Comparison of ENCODE assay signal across 10 cellular contexts in the genomic region with DNA sequence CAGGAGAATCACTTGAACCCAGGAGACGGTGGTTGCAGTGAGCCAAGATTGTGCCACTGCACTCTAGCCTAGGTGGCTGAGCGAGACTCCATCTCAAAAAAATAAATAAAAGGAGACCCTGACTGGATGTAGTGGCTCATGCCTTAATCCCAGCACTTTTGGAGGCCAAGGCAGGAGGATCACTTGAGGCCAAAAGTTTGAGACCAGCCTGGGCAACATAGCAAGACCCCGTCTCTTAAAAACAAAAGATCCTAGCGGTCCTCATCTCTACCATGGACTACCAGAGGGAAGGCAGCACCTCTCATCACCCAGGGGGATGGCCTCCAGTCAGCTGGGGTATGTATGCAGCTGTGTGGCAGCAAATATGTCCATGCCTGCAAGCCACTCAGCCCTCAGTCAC. TPM values are rescaled to one million over a fixed set of nuclear protein-coding genes. Genes with fewer than 3 reads are reported as not detected.
"Had no signal": no experiment of that assay in that cellular context is flagged by ENCODE, and none has a peak within 500 bp of the region (broad histone marks: within the 10 kb centered on the region; RNA-seq: fewer than 3 reads in every experiment).

No MANE protein-coding gene starts in this region.

RNA-seq across cellular contexts. Expression of gene LSMEM2, which starts 16.7 kb away (rescaled TPM):
- total RNA-seq: activated CD4-positive, alpha-beta memory T cell treated with anti-CD3 and anti-CD28 coated beads, Interleukin-2, amount 10 ng/mL, durations not matched to agents 7 days and 5 days; activated CD4-positive, alpha-beta T cell treated with anti-CD3 and anti-CD28 coated beads, Interleukin-2, amount 10 ng/mL, durations not matched to agents 24 days and 14 days; activated naive CD4-positive, alpha-beta T cell treated with anti-CD3 and anti-CD28 coated beads for 36 hours; bronchial epithelial cell; dermis blood vessel endothelial cell; mononuclear cell; omental fat pad; subcutaneous adipose tissue; T-helper 2 cell treated with Interferon-gamma antibody and Interleukin-4, amounts not matched to agents 100 ng/mL and 5 ng/mL, for 36 hours; ureter had no signal
